8 cellular contexts compared by ENCODE assay signal in genomic region chrX:102345916-102346315, GRCh38.
DNase-seq lines count a peak whose midpoint lies in the region; ATAC-seq and TF ChIP-seq lines count a peak whose summit lies in the region.

No MANE protein-coding gene starts in this region.

- H3K4me1 Mint-ChIP-seq in CD4-positive, alpha-beta memory T cell, result no peaks in the 10 kb centered on the region

- H3K9ac ChIP-seq in fibroblast of lung (ENCODE audit: insufficient read depth, low read length), result no peak overlapping the region

- no peak overlapping the region for H3K4me2 ChIP-seq in fibroblast of lung (ENCODE audit: extremely low read depth, insufficient read depth, low read length)

- ATAC-seq in HG03520 (IDR thresholded peaks at IDR 0.05; ENCODE audit: unreplicated experiment) (peak; percentile 65), omental fat pad (ENCODE audit: low FRiP score) (no peak), upper lobe of left lung (ENCODE audit: low FRiP score in 2 of 2) (no peak), HG03196 (IDR thresholded peaks at IDR 0.05; ENCODE audit: unreplicated experiment) (no peak)

- H3K4me1 ChIP-seq in CD4-positive, alpha-beta memory T cell (ENCODE audit: insufficient read depth, low read length), result no peaks in the 10 kb centered on the region
- H3K4me1 ChIP-seq in fibroblast of lung (ENCODE audit: control insufficient read depth, extremely low read depth, insufficient read depth, low read length), result no peaks in the 10 kb centered on the region
- no peaks in the 10 kb centered on the region for H3K4me1 ChIP-seq in upper lobe of left lung

- no peak overlapping the region for H3K27ac ChIP-seq in CD4-positive, alpha-beta memory T cell (ENCODE audit: low read depth, low read length)
- H3K27ac ChIP-seq in fibroblast of lung (ENCODE audit: insufficient read depth, low read length) (no peak overlapping the region), upper lobe of left lung (no peak overlapping the region)

- peaks cover 0 to 2% of the 10 kb centered on the region in 2 donors for H3K27me3 Mint-ChIP-seq in CD4-positive, alpha-beta memory T cell

- H2AFZ ChIP-seq in fibroblast of lung (ENCODE audit: low read length), result no peak overlapping the region

- no peak overlapping the region for H3K4me3 ChIP-seq in CD4-positive, alpha-beta memory T cell (ENCODE audit: low read length in 2 of 2)
- H3K4me3 ChIP-seq in fibroblast of lung (replicated peaks in 1 of 4; ENCODE audit: control extremely low read depth in 1 of 4, insufficient read depth in 1 of 4, low read depth in 3 of 4, low read length in 4 of 4), result no peak overlapping the region
- H3K4me3 ChIP-seq in upper lobe of left lung, result no peak overlapping the region

- TF ChIP-seq CTCF in fibroblast of lung (conservative IDR thresholded peaks at IDR 0.05 in 1 of 2, IDR thresholded peaks at IDR 0.05 in 1 of 2; ENCODE audit: low read depth in 1 of 2, low read length in 2 of 2) (peak; percentile 63 to 64), omental fat pad (IDR thresholded peaks at IDR 0.05) (peak in 1 of 3 donors; percentile 6), upper lobe of left lung (IDR thresholded peaks at IDR 0.05) (peak; percentile 34 to 92 (median 56))

- no peaks in the 10 kb centered on the region for H4K20me1 ChIP-seq in fibroblast of lung (ENCODE audit: control insufficient read depth, extremely low read depth, insufficient read depth, low read length)

- H3K9me3 ChIP-seq in CD4-positive, alpha-beta memory T cell (ENCODE audit: control insufficient read depth in 1 of 2, low read length in 2 of 2), result no peaks in the 10 kb centered on the region
- H3K9me3 ChIP-seq in fibroblast of lung (ENCODE audit: control insufficient read depth, insufficient read depth, low read depth, low read length) (no peaks in the 10 kb centered on the region), upper lobe of left lung (peaks cover 0 to 4% (median 0%) of the 10 kb centered on the region in 4 donors)

- peak; percentile 46 to 54 (median 51) for DNase-seq in CD4-positive, alpha-beta memory T cell
- DNase-seq in activated CD8-positive, alpha-beta memory T cell treated with anti-CD3 and anti-CD28 coated beads for 4 hours (ENCODE audit: low read depth in 2 of 2), result peak; percentile 24 to 39
- peak; percentile 11 to 34 for DNase-seq in fibroblast of lung (ENCODE audit: low read depth in 2 of 2)
- peak; percentile 98 for DNase-seq in omental fat pad (ENCODE audit: low spot score)
- DNase-seq in upper lobe of left lung, result peak in 1 of 2 donors; percentile 40
- DNase-seq in SHP77 treated with DMSO at 0.1 percent for 48 hours (lab: John Stamatoyannopoulos, UW), result no peak

- H3K9me3 Mint-ChIP-seq in CD4-positive, alpha-beta memory T cell, result no peaks in the 10 kb centered on the region

- H3K36me3 ChIP-seq in CD4-positive, alpha-beta memory T cell (ENCODE audit: insufficient read depth, low read length), result no peaks in the 10 kb centered on the region
- H3K36me3 ChIP-seq in fibroblast of lung (ENCODE audit: control insufficient read depth, insufficient read depth, low read length) (no peaks in the 10 kb centered on the region), upper lobe of left lung (no peaks in the 10 kb centered on the region)

- TF ChIP-seq POLR2A in upper lobe of left lung (IDR thresholded peaks at IDR 0.05), result no peak

- intact Hi-C loops in CD4-positive, alpha-beta memory T cell (cut with micrococcal nuclease), result no loop called here

- no peak overlapping the region for H3K27ac Mint-ChIP-seq in CD4-positive, alpha-beta memory T cell

- no peaks in the 10 kb centered on the region for H3K36me3 Mint-ChIP-seq in CD4-positive, alpha-beta memory T cell

- CTCF ChIA-PET in CD4-positive, alpha-beta memory T cell (lab: Charles Lee; ENCODE audit: partially characterized antibody), result interaction anchor here (0.7 kb wide), 1 partner anchor 517 kb away, joined by 3 read pairs; no protein-coding TSS in a partner anchor

- no peak overlapping the region for H3K4me3 Mint-ChIP-seq in CD4-positive, alpha-beta memory T cell

- 23 to 25% methylated on average over 3 of the region's 3 CpGs for WGBS in upper lobe of left lung, 2 donors

- H3K79me2 ChIP-seq in fibroblast of lung (ENCODE audit: control insufficient read depth, insufficient read depth, low read length), result no peaks in the 10 kb centered on the region

- no peaks in the 10 kb centered on the region for H3K27me3 ChIP-seq in CD4-positive, alpha-beta memory T cell (ENCODE audit: insufficient read depth, low read length)
- H3K27me3 ChIP-seq in fibroblast of lung (ENCODE audit: control insufficient read depth, insufficient read depth, low read length), result no peaks in the 10 kb centered on the region
- H3K27me3 ChIP-seq in upper lobe of left lung, result no peaks in the 10 kb centered on the region

- POLR2A ChIA-PET in CD4-positive, alpha-beta memory T cell (lab: Charles Lee; ENCODE audit: partially characterized antibody), result no interaction called here

- no peak for TF ChIP-seq EP300 in upper lobe of left lung (IDR thresholded peaks at IDR 0.05)
